1 cellular context compared by ENCODE assay signal in the genomic region with DNA sequence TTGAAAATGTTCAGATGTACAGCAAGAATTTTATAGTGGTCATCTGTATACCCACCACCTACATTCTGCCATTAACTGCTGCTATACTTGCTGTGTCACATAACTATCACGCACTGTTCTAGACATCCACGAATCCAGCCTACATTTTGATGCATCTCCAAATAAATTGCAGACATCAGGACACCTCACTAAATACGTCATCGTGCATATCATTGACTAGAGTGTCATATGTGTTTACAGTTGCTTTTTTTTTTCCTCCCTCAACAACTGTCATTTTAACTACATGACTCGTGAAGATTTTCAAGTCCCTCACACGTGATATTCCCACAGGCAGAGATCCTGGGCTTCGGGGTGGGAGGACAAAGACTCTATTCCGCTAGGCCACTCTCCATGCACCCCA.
TF ChIP-seq lines count a peak whose summit lies in the region.

No MANE protein-coding gene starts in this region.

TF ChIP-seq in H1, 55 proteins besides CTCF, POLR2A, EP300 and RAD21:
- TF ChIP-seq RXRA (IDR thresholded peaks at IDR 0.05; ENCODE audit: insufficient read depth, low read depth, low read length) (no peak), ZNF274 (IDR thresholded peaks at IDR 0.05; ENCODE audit: borderline replicate concordance, extremely low read depth, low read length) (no peak), ATF2 (IDR thresholded peaks at IDR 0.05; ENCODE audit: low read length) (no peak), YY1 (IDR thresholded peaks at IDR 0.05; ENCODE audit: low read depth, low read length) (no peak), EZH2 (IDR thresholded peaks at IDR 0.05; ENCODE audit: low read depth, low read length, severe bottlenecking) (no peak), FOSL1 (IDR thresholded peaks at IDR 0.05; ENCODE audit: insufficient read depth, low read depth, low read length) (no peak), TAF1 (IDR thresholded peaks at IDR 0.05; ENCODE audit: low read depth, low read length) (no peak), JUND (IDR thresholded peaks at IDR 0.05; ENCODE audit: low read length) (no peak), KDM4A (IDR thresholded peaks at IDR 0.05; ENCODE audit: low read depth, low read length, severe bottlenecking) (no peak)
